Comparison of ENCODE assay signal across 33 cellular contexts in the genomic region with DNA sequence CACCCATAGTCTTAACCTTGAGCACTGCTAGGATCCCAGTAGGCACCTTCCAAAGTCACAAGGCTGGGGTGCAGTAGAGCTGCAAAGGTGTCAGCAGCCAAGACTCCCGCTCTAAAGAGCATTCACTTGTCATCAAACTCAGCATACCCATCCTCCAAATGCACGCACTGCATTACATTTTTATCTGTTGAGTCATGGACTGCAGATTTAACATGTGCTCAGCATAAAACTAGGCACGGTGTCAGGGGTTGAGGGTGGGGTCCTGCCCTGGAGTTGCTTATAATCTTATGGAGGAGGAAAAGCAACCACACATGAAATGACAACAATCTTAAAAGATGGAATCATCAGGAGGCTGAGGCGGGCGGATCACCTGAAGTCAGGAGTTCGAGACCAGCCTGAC.
DNase-seq lines count a peak whose midpoint lies in the region; ATAC-seq and TF ChIP-seq lines count a peak whose summit lies in the region.
"Had no signal": no experiment of that assay in that cellular context is flagged by ENCODE, and none has a peak within 500 bp of the region (broad histone marks: within the 10 kb centered on the region; RNA-seq: fewer than 3 reads in every experiment).

No MANE protein-coding gene starts in this region.

- POLR2A ChIA-PET in AG04450 (lab: Yijun Ruan, JAX): interaction anchor here (1.8 kb wide), 1 partner anchor 44 kb away, joined by 40 read pairs; no protein-coding TSS in a partner anchor

- no peak for ATAC-seq in GM18502 (IDR thresholded peaks at IDR 0.05; ENCODE audit: poor library complexity, unreplicated experiment)
- no peak for ATAC-seq in aorta (ENCODE audit: low FRiP score)
- ATAC-seq: activated T-helper 17 cell treated with anti-CD3 and anti-CD28 coated beads, Interleukin-2, amount 50 U/mL, for 72 hours; lower lobe of right lung; pancreas had no signal

- H3K9me3 ChIP-seq in AG04450 (ENCODE audit: control insufficient read depth, insufficient read depth, low read length) (no peaks in the 10 kb centered on the region; the same call in 1 of the 2 replicates), vagina (no peaks in the 10 kb centered on the region), aorta (ENCODE audit: control insufficient read depth, low read length) (no peaks in the 10 kb centered on the region)
- H3K9me3 ChIP-seq: BLaER1, esophagus squamous epithelium, lower lobe of right lung, pancreas, right atrium auricular region, SJSA1, upper lobe of left lung had no signal

- H3K4me1 ChIP-seq in vagina: no peaks in the 10 kb centered on the region
- H3K4me1 ChIP-seq in aorta (ENCODE audit: control insufficient read depth in 1 of 2, insufficient read depth in 2 of 2, low read length in 2 of 2): no peaks in the 10 kb centered on the region
- H3K4me1 ChIP-seq: BLaER1, esophagus squamous epithelium, lower lobe of right lung, pancreas, right atrium auricular region, upper lobe of left lung had no signal

- no peak for TF ChIP-seq POLR2A in vagina (IDR thresholded peaks at IDR 0.05)

- 79 to 89% methylated on average over 6 of the region's 6 CpGs for WGBS in aorta, 2 donors

- H3K27ac ChIP-seq in AG04450 (ENCODE audit: low read depth, low read length) (peak overlapping the region; percentile 87), vagina (no peak overlapping the region), aorta (ENCODE audit: low read depth in 1 of 2, low read length in 2 of 2) (no peak overlapping the region)
- H3K27ac ChIP-seq: BLaER1, esophagus squamous epithelium, lower lobe of right lung, pancreas, right atrium auricular region, SJSA1, upper lobe of left lung had no signal

- no peaks in the 10 kb centered on the region for H3K36me3 ChIP-seq in vagina
- no peaks in the 10 kb centered on the region for H3K36me3 ChIP-seq in aorta (ENCODE audit: control insufficient read depth in 1 of 2, insufficient read depth in 2 of 2, low read length in 1 of 2)
- H3K36me3 ChIP-seq: BLaER1, esophagus squamous epithelium, pancreas, right atrium auricular region, SJSA1 had no signal

- in situ Hi-C loops in astrocyte of the spinal cord (cut with HindIII; ENCODE audit: low sequenced_read_pairs): no loop called here

- CTCF ChIA-PET in AG04450 (lab: Charles Lee): interaction anchor here (1.0 to 1.7 kb wide), 2 partner anchors 16 to 341 kb away, joined by 3 to 8 read pairs; no protein-coding TSS in a partner anchor

- no peak overlapping the region for H3K4me3 ChIP-seq in AG04450 (ENCODE audit: low read depth, low read length)
- H3K4me3 ChIP-seq in astrocyte of the spinal cord (ENCODE audit: low read depth, low read length): no peak overlapping the region
- H3K4me3 ChIP-seq in fibroblast of the aortic adventitia (ENCODE audit: low read depth, low read length): no peak overlapping the region
- no peak overlapping the region for H3K4me3 ChIP-seq in vagina
- H3K4me3 ChIP-seq in aorta (ENCODE audit: low read length in 2 of 2): no peak overlapping the region
- H3K4me3 ChIP-seq: BLaER1, esophagus squamous epithelium, lower lobe of right lung, pancreas, right atrium auricular region, SJSA1, upper lobe of left lung had no signal

- TF ChIP-seq CTCF in AG04450 (IDR thresholded peaks at IDR 0.05; ENCODE audit: low read depth, low read length) (no peak), astrocyte of the spinal cord (IDR thresholded peaks at IDR 0.05; ENCODE audit: low read depth, low read length) (no peak), fibroblast of the aortic adventitia (IDR thresholded peaks at IDR 0.05; ENCODE audit: insufficient read depth, low read length) (no peak), vagina (IDR thresholded peaks at IDR 0.05) (no peak)

- DNase-seq in AG04450 (ENCODE audit: low read depth, low spot score) (no peak), HT1080 (ENCODE audit: low read depth) (peak; percentile 41), astrocyte of the spinal cord (ENCODE audit: low read depth, low spot score) (peak; percentile 6), fibroblast of the aortic adventitia (ENCODE audit: low read depth) (peak; percentile 42), NCI-H2227 treated with DMSO at 0.1 percent for 48 hours (lab: John Stamatoyannopoulos, UW) (no peak), vagina (ENCODE audit: extremely low spot score in 2 of 2) (no peak), aorta (no peak)
- DNase-seq: ACHN; activated CD4-positive, alpha-beta memory T cell treated with anti-CD3 and anti-CD28 coated beads, Interleukin-2, amount 10 ng/mL, durations not matched to agents 7 days and 5 days; activated CD4-positive, CD25-positive, alpha-beta regulatory T cell treated with anti-CD3 and anti-CD28 coated beads, Interleukin-2, amount 50 U/mL, for 72 hours; activated CD8-positive, alpha-beta memory T cell treated with anti-CD3 and anti-CD28 coated beads, Interleukin-2, amount 50 U/mL, for 48 hours; activated naive CD4-positive, alpha-beta T cell treated with anti-CD3 and anti-CD28 coated beads, Interleukin-2, amount 50 U/mL, for 16 hours; amygdala; caudate nucleus; dermis blood vessel endothelial cell; esophagus squamous epithelium; glutamatergic neuron; HFFc6; lower lobe of right lung; NCI-H1105 treated with DMSO at 0.1 percent for 48 hours; NCI-H2029; NCI-H748 treated with DMSO at 0.1 percent for 48 hours; pancreas; RPMI8226; stimulated activated CD4-positive, alpha-beta T cell treated with anti-CD3 and anti-CD28 coated beads, Interleukin-12 subunit alpha, Interleukin-12 subunit beta, amount 100 ng/mL, for 4 hours; stimulated activated CD4-positive, alpha-beta T cell treated with anti-CD3 and anti-CD28 coated beads, Interleukin-4, amount 100 ng/mL, for 1 hour; T-helper 1 cell had no signal

- H3K27me3 ChIP-seq in AG04450 (ENCODE audit: control insufficient read depth, insufficient read depth, low read length) (no peaks in the 10 kb centered on the region), vagina (no peaks in the 10 kb centered on the region), aorta (ENCODE audit: control insufficient read depth in 1 of 2, insufficient read depth in 2 of 2, low read length in 1 of 2) (no peaks in the 10 kb centered on the region)
- H3K27me3 ChIP-seq: BLaER1, esophagus squamous epithelium, pancreas, right atrium auricular region, SJSA1, upper lobe of left lung had no signal

- intact Hi-C loops in vagina (cut with DNase I) (no loop called here), aorta (cut with DNase I) (no loop called here)

Comparison
In these comparisons a context has a peak if more than half of its experiments do, and no peak if none do; other contexts are left out.
1. DNase-seq: peak in HT1080 (single experiment), astrocyte of the spinal cord (single experiment) and fibroblast of the aortic adventitia (single experiment); none in AG04450 (single experiment), NCI-H2227 treated with DMSO at 0.1 percent for 48 hours (single experiment), vagina (0 of 2) and aorta (0 of 2).